ENCODE assay signal across 9 cellular contexts in the genomic region with DNA sequence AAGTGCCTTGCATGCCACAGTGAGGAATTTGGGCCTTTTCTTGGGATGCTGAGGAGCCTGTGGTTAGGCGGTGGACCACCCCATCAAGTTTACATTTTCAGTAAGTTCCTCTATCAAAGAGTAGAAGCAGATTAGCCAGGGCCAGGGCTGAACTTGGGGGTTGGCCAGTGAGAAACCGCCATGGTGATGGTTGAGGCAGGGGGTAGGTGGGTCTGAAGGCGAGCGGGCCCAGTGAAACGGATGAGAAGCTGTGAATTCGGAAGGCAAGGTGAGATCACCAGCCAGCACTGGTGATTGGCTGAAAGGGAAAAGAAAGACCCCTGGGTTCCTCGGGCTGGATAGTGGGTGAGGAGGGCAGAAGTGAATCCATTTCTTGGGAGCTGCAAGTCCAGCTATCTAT.
"Had no signal": no experiment of that assay in that cellular context is flagged by ENCODE, and none has a peak within 500 bp of the region (broad histone marks: within the 10 kb centered on the region; RNA-seq: fewer than 3 reads in every experiment).

No MANE protein-coding gene starts in this region.

- ATAC-seq: HCT116, HepG2 had no signal

- H3K4me1 Mint-ChIP-seq: IgD-negative memory B cell had no signal

- H3K36me3 ChIP-seq: HAP-1 had no signal

- H3K4me3 ChIP-seq: GM23248, HAP-1 had no signal

- H3K27me3 Mint-ChIP-seq: IgD-negative memory B cell had no signal

- H3K9me3 ChIP-seq: HAP-1 had no signal

- H3K4me1 ChIP-seq: HAP-1 had no signal

- H3K4me3 Mint-ChIP-seq: HFFc6, IgD-negative memory B cell had no signal

- H3K27ac ChIP-seq: GM23248, HL-60 had no signal

- DNase-seq: GM23248, GOT3, H7, HFFc6 had no signal

- H3K36me3 Mint-ChIP-seq: IgD-negative memory B cell had no signal

- H2AFZ ChIP-seq: GM23248 had no signal

- H3K9ac ChIP-seq: GM23248 had no signal

- H3K27ac Mint-ChIP-seq: HFFc6, IgD-negative memory B cell had no signal
